14 cellular contexts compared by ENCODE assay signal in the genomic region with DNA sequence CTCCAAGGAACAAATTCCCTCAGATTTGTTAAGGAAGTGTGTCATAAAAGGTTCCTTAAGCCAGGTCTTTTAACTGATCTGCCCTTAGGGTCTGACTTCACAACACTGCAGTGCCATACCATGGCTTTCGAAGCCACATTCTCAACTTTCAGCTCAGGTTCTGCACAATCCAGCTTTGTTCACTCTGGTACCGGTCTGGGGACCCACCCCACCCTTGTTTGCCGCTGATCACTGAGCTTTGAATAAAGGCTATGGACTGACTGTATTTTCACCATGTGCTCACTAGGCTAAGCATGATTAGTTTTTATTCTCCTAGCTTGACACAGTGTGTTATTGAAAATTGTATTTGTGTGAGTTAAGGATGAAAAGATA. TPM values are rescaled to one million over a fixed set of nuclear protein-coding genes. Genes with fewer than 3 reads are reported as not detected.
DNase-seq lines count a peak whose midpoint lies in the region; TF ChIP-seq lines count a peak whose summit lies in the region.
"Had no signal": no experiment of that assay in that cellular context is flagged by ENCODE, and none has a peak within 500 bp of the region (broad histone marks: within the 10 kb centered on the region; RNA-seq: fewer than 3 reads in every experiment).

No MANE protein-coding gene starts in this region.

- H3K36me3 Mint-ChIP-seq in Caco-2 (ENCODE audit: insufficient read depth, unreplicated experiment) (peaks cover 24% of the 10 kb centered on the region), Calu3 (ENCODE audit: insufficient read depth, unreplicated experiment) (peaks cover 16% of the 10 kb centered on the region), mesothelial cell of epicardium (peaks cover 12% of the 10 kb centered on the region)

- POLR2A ChIA-PET in Caco-2 (lab: Charles Lee), result no interaction called here

- H3K27me3 ChIP-seq in Caco-2 (replicated peaks; ENCODE audit: control insufficient read depth, insufficient read depth, low read length) (no peaks in the 10 kb centered on the region), layer of hippocampus (ENCODE audit: control insufficient read depth, insufficient read depth, low read length) (no peaks in the 10 kb centered on the region)

- peak overlapping the region; percentile 23 for H3K27ac Mint-ChIP-seq in Caco-2 (ENCODE audit: unreplicated experiment)
- H3K27ac Mint-ChIP-seq in Calu3 (ENCODE audit: unreplicated experiment), result no peak overlapping the region
- no peak overlapping the region for H3K27ac Mint-ChIP-seq in mesothelial cell of epicardium

- H3K9me3 Mint-ChIP-seq in Caco-2 (ENCODE audit: unreplicated experiment) (no peaks in the 10 kb centered on the region), Calu3 (ENCODE audit: low read depth, unreplicated experiment) (no peaks in the 10 kb centered on the region), mesothelial cell of epicardium (no peaks in the 10 kb centered on the region)
- H3K9me3 Mint-ChIP-seq: effector memory CD8-positive, alpha-beta T cell had no signal

- peak overlapping the region; percentile 62 for H3K27ac ChIP-seq in layer of hippocampus (ENCODE audit: low read depth, low read length)

- H3K4me3 Mint-ChIP-seq in Caco-2 (ENCODE audit: unreplicated experiment) (no peak overlapping the region), Calu3 (ENCODE audit: low read depth, unreplicated experiment) (no peak overlapping the region), mesothelial cell of epicardium (no peak overlapping the region)

- H3K4me1 Mint-ChIP-seq in Caco-2 (ENCODE audit: low read depth, unreplicated experiment) (peaks cover 7% of the 10 kb centered on the region), Calu3 (ENCODE audit: low read depth, unreplicated experiment) (no peaks in the 10 kb centered on the region), mesothelial cell of epicardium (no peaks in the 10 kb centered on the region)

- no peak for DNase-seq in Caco-2
- DNase-seq in SK-MEL-5 (ENCODE audit: low read depth, low spot score), result peak; percentile 78
- peak; percentile 64 for DNase-seq in renal cortical epithelial cell (ENCODE audit: low read depth)
- DNase-seq in NCI-H524 (lab: John Stamatoyannopoulos, UW), result no peak
- DNase-seq in Calu3, result no peak
- no peak for DNase-seq in mesothelial cell of epicardium (ENCODE audit: low spot score in 2 of 2, unreplicated experiment in 2 of 2)
- no peak for DNase-seq in SKM-1 treated with dmso at 0.1 percent for 144 hours (lab: John Stamatoyannopoulos, UW; ENCODE audit: unreplicated experiment)
- DNase-seq: activated CD8-positive, alpha-beta memory T cell treated with anti-CD3 and anti-CD28 coated beads for 24 hours; activated naive CD4-positive, alpha-beta T cell treated with anti-CD3 and anti-CD28 coated beads, Interleukin-2, amount 50 U/mL, for 16 hours; AML-193; effector memory CD8-positive, alpha-beta T cell; SK-N-SH; stimulated activated naive CD4-positive, alpha-beta T cell treated with Interleukin-2 at 50 U/mL for 16 hours had no signal

- in situ Hi-C loops in SK-MEL-5 (cut with HindIII; ENCODE audit: low pct_unique_long_range_greater_than_20kb, low sequenced_read_pairs), result no loop called here

- no peaks in the 10 kb centered on the region for H3K27me3 Mint-ChIP-seq in Caco-2 (ENCODE audit: insufficient read depth, unreplicated experiment)
- no peaks in the 10 kb centered on the region for H3K27me3 Mint-ChIP-seq in Calu3 (ENCODE audit: unreplicated experiment)
- no peaks in the 10 kb centered on the region for H3K27me3 Mint-ChIP-seq in mesothelial cell of epicardium (ENCODE audit: low read depth)
- H3K27me3 Mint-ChIP-seq: effector memory CD8-positive, alpha-beta T cell had no signal

- CTCF ChIA-PET in Caco-2 (lab: Charles Lee) (interaction anchor here (0.7 to 1.6 kb wide), 3 partner anchors 16 to 65 kb away, joined by 3 to 4 read pairs (median 4); a partner anchor contains a TSS), Calu3 (lab: Charles Lee) (no interaction called here)

- no peaks in the 10 kb centered on the region for H3K9me3 ChIP-seq in Caco-2
- H3K9me3 ChIP-seq: SK-N-SH had no signal

- intact Hi-C loops in Caco-2 (cut with micrococcal nuclease; ENCODE audit: unreplicated experiment) (loop anchor here (2.0 kb wide), 1 partner anchor 17 kb away; a partner anchor contains a TSS), Calu3 (cut with micrococcal nuclease; ENCODE audit: unreplicated experiment) (no loop called here)

- TF ChIP-seq CTCF in Caco-2 (IDR thresholded peaks at IDR 0.05; ENCODE audit: insufficient read depth in 1 of 2, low read depth in 1 of 2, low read length in 1 of 2, severe bottlenecking in 1 of 2, unreplicated experiment in 1 of 2) (no peak), Calu3 (IDR thresholded peaks at IDR 0.05; ENCODE audit: unreplicated experiment) (no peak), mesothelial cell of epicardium (IDR thresholded peaks at IDR 0.05; ENCODE audit: unreplicated experiment) (no peak)

- BruUV-seq in Caco-2 (replicated peaks; lab: Mats Ljungman, UMichigan), result no TSS peak
- BruUV-seq in Calu3 (replicated peaks; lab: Mats Ljungman, UMichigan), result no TSS peak

- H3K4me1 ChIP-seq in Caco-2, result peaks cover 11% of the 10 kb centered on the region

- no peaks in the 10 kb centered on the region; the same call in 1 of the 2 replicates for H3K36me3 ChIP-seq in Caco-2 (ENCODE audit: control insufficient read depth, insufficient read depth, low read length)

- no peak overlapping the region for H3K4me3 ChIP-seq in Caco-2 (ENCODE audit: low read depth, low read length)

RNA-seq across cellular contexts. Expression of a gene that starts 15.9 kb away (rescaled TPM):
- total RNA-seq in Caco-2 (2022) (72.0 and 75.7 TPM in 2 replicates), renal cortical epithelial cell (28.5 and 85.9 TPM in 2 replicates), Calu3 (2022) (108 and 119 TPM in 2 replicates), mesothelial cell of epicardium (93.6 to 97.9 TPM (median 94.4 TPM) in 3 replicates)
- total RNA-seq in SK-MEL-5 (2014; rRNA removed; shearing (Covaris generic)), result 75.5 and 94.4 TPM in 2 replicates
- polyA plus RNA-seq in SK-MEL-5 (2015; cell fraction: cytosol; rRNA removed), result 236 and 282 TPM in 2 replicates
- polyA plus RNA-seq in SK-MEL-5 (2015; cell fraction: nucleus; rRNA removed), result 256 and 261 TPM in 2 replicates

RNA-seq across cellular contexts. Expression of a gene that starts 18.0 kb away (rescaled TPM):
- total RNA-seq in Caco-2 (2022) (61.6 and 63.7 TPM in 2 replicates), renal cortical epithelial cell (54.2 and 84.7 TPM in 2 replicates), Calu3 (2022) (73.2 and 86.0 TPM in 2 replicates), mesothelial cell of epicardium (39.3 to 42.3 TPM (median 41.8 TPM) in 3 replicates)
- total RNA-seq in SK-MEL-5 (2014; rRNA removed; shearing (Covaris generic)), result 291 and 314 TPM in 2 replicates
- 197 and 253 TPM in 2 replicates for polyA plus RNA-seq in SK-MEL-5 (2015; cell fraction: cytosol; rRNA removed)
- 56.5 and 82.1 TPM in 2 replicates for polyA plus RNA-seq in SK-MEL-5 (2015; cell fraction: nucleus; rRNA removed)

RNA-seq across cellular contexts. Expression of a gene that starts 39.9 kb away (rescaled TPM):
- total RNA-seq in Caco-2 (2022) (0.91 and 1.2 TPM in 2 replicates), renal cortical epithelial cell (0.17 and 0.70 TPM in 2 replicates), Calu3 (2022) (1.3 and 1.6 TPM in 2 replicates), mesothelial cell of epicardium (0.78 to 0.91 TPM (median 0.79 TPM) in 3 replicates)
- 3.7 and 5.0 TPM in 2 replicates for total RNA-seq in SK-MEL-5 (2014; rRNA removed; shearing (Covaris generic))
- 5.5 and 9.3 TPM in 2 replicates for polyA plus RNA-seq in SK-MEL-5 (2015; cell fraction: cytosol; rRNA removed)
- polyA plus RNA-seq in SK-MEL-5 (2015; cell fraction: nucleus; rRNA removed), result 29.8 and 46.1 TPM in 2 replicates

RNA-seq across cellular contexts. Expression of a gene that starts 51.2 kb away (rescaled TPM):
- total RNA-seq in Caco-2 (2022), result 458 and 504 TPM in 2 replicates
- 1,210 and 1,292 TPM in 2 replicates for total RNA-seq in SK-MEL-5 (2014; rRNA removed; shearing (Covaris generic))
- 1,322 and 1,342 TPM in 2 replicates for polyA plus RNA-seq in SK-MEL-5 (2015; cell fraction: cytosol; rRNA removed)
- 139 and 165 TPM in 2 replicates for polyA plus RNA-seq in SK-MEL-5 (2015; cell fraction: nucleus; rRNA removed)
- total RNA-seq in renal cortical epithelial cell, result 565 and 927 TPM in 2 replicates
- 682 and 690 TPM in 2 replicates for total RNA-seq in Calu3 (2022)
- 422 to 430 TPM (median 425 TPM) in 3 replicates for total RNA-seq in mesothelial cell of epicardium

Comparison
In these comparisons a context has a peak if more than half of its experiments do, and no peak if none do; other contexts are left out.
1. DNase-seq: peak in SK-MEL-5 (single experiment) and renal cortical epithelial cell (single experiment); none in Caco-2 (0 of 2), NCI-H524 (0 of 2), Calu3 (single experiment), mesothelial cell of epicardium (0 of 2) and SKM-1 treated with dmso at 0.1 percent for 144 hours (single experiment).